ENCODE assay signal across 14 cellular contexts in genomic region chr2:1078326-1078885, GRCh38.
DNase-seq lines count a peak whose midpoint lies in the region; ATAC-seq and TF ChIP-seq lines count a peak whose summit lies in the region.
"Had no signal": no experiment of that assay in that cellular context is flagged by ENCODE, and none has a peak within 500 bp of the region (broad histone marks: within the 10 kb centered on the region; RNA-seq: fewer than 3 reads in every experiment).

No MANE protein-coding gene starts in this region.

- no peak overlapping the region for H3K4me3 Mint-ChIP-seq in H9
- H3K4me3 Mint-ChIP-seq: CD4-positive, alpha-beta memory T cell had no signal

- H2BK5ac ChIP-seq in H9 (ENCODE audit: insufficient read length, low read length): no peak overlapping the region
- H2BK5ac ChIP-seq in IMR-90 (ENCODE audit: low read depth, low read length, poor library complexity, severe bottlenecking): no peak overlapping the region
- H2BK5ac ChIP-seq in neuronal stem cell (ENCODE audit: low read length): no peak overlapping the region

- dilution Hi-C loops in IMR-90 (cut with HindIII; ENCODE audit: low sequenced_read_pairs, unreplicated experiment): no loop called here

- H3K9me1 ChIP-seq in IMR-90 (ENCODE audit: insufficient read depth, low read length): no peaks in the 10 kb centered on the region

- H2BK120ac ChIP-seq in H9 (ENCODE audit: low read depth, low read length, poor library complexity, severe bottlenecking) (no peak overlapping the region), IMR-90 (ENCODE audit: low read depth, low read length) (no peak overlapping the region), neuronal stem cell (ENCODE audit: low read depth, low read length) (no peak overlapping the region)

- H4K91ac ChIP-seq in H9 (ENCODE audit: insufficient read length, low read depth, low read length) (no peak overlapping the region), IMR-90 (ENCODE audit: insufficient read depth, low read depth, low read length) (no peak overlapping the region), neuronal stem cell (ENCODE audit: low read depth, low read length, poor library complexity) (no peak overlapping the region)

- H4K5ac ChIP-seq in H9 (ENCODE audit: insufficient read length, low read depth, low read length) (no peak overlapping the region), IMR-90 (ENCODE audit: low read depth, low read length) (no peak overlapping the region)

- peaks cover 14 to 19% of the 10 kb centered on the region in 2 experiments for H3K4me1 Mint-ChIP-seq in H9
- H3K4me1 Mint-ChIP-seq: CD4-positive, alpha-beta memory T cell had no signal

- peaks cover 1% of the 10 kb centered on the region; the same call in 1 of the 2 replicates for H3K27me3 Mint-ChIP-seq in H9 (ENCODE audit: low read depth)

- peak overlapping the region in 2 of 3 experiments; percentile 19 to 36; a peak in 4 of 7 replicates for H3K27ac Mint-ChIP-seq in H9
- H3K27ac Mint-ChIP-seq: CD4-positive, alpha-beta memory T cell had no signal

- no peak for TF ChIP-seq RAD21 in IMR-90 (IDR thresholded peaks at IDR 0.05; ENCODE audit: low read length)

- H3K4me1 ChIP-seq in H9 (ENCODE audit: insufficient read depth, low read length): no peaks in the 10 kb centered on the region
- H3K4me1 ChIP-seq in IMR-90 (ENCODE audit: control insufficient read depth, insufficient read depth, low read length): no peaks in the 10 kb centered on the region
- peaks cover 0 to 16% of the 10 kb centered on the region in 2 donors for H3K4me1 ChIP-seq in neuronal stem cell (ENCODE audit: control insufficient read depth in 2 of 2, insufficient read depth in 1 of 2, low read depth in 1 of 2, low read length in 2 of 2)
- no peaks in the 10 kb centered on the region for H3K4me1 ChIP-seq in upper lobe of right lung

- no peak overlapping the region for H4K8ac ChIP-seq in H9 (replicated peaks; ENCODE audit: insufficient read length, low read depth, low read length)
- no peak overlapping the region for H4K8ac ChIP-seq in IMR-90 (ENCODE audit: low read depth in 2 of 2, low read length in 2 of 2)
- no peak overlapping the region for H4K8ac ChIP-seq in neuronal stem cell (ENCODE audit: low read depth, low read length)

- H3K4me2 ChIP-seq in H9 (ENCODE audit: insufficient read depth, insufficient read length, low read length): no peak overlapping the region
- H3K4me2 ChIP-seq in IMR-90 (ENCODE audit: low read depth, low read length): no peak overlapping the region
- no peak overlapping the region for H3K4me2 ChIP-seq in neuronal stem cell (ENCODE audit: insufficient read depth, low read length, poor library complexity, severe bottlenecking)

- peak overlapping the region; percentile 5 for H2AK9ac ChIP-seq in IMR-90 (replicated peaks; ENCODE audit: low read depth, low read length, poor library complexity)

- no peaks in the 10 kb centered on the region; the same call in 1 of the 2 replicates for H3K79me2 ChIP-seq in H9 (ENCODE audit: insufficient read depth, low read length)

- POLR2A ChIA-PET in IMR-90 (lab: Charles Lee; ENCODE audit: unreplicated experiment): no interaction called here

- no CpG with 5 or more reads among the region's 11 CpGs for WGBS in H9 (ENCODE audit: extremely low coverage, insufficient read length, low lambda C conversion rate)
- WGBS in IMR-90 (ENCODE audit: extremely low coverage in 2 of 2, insufficient read length in 1 of 2), 2 experiments: 64% methylated on average over 6 of the region's 11 CpGs; no CpG with 5 or more reads in 1 of the 2 experiments
- WGBS in neuronal stem cell (ENCODE audit: extremely low coverage in 2 of 2, insufficient read length in 2 of 2, insufficient replicate concordance in 1 of 2), 2 donors: no CpG with 5 or more reads among the region's 11 CpGs

- H2AFZ ChIP-seq in H9 (ENCODE audit: low read length) (no peak overlapping the region), IMR-90 (replicated peaks; ENCODE audit: low read length, poor library complexity) (no peak overlapping the region), neuronal stem cell (ENCODE audit: low read length) (no peak overlapping the region)

- in situ Hi-C loops in IMR-90 (cut with MboI; ENCODE audit: low sequenced_read_pairs): no loop called here

- no peak overlapping the region for H3T11ph ChIP-seq in H9 (ENCODE audit: low read length)

- no peak overlapping the region for H3K4ac ChIP-seq in H9 (ENCODE audit: low read depth, low read length)
- no peak overlapping the region for H3K4ac ChIP-seq in IMR-90 (ENCODE audit: low read depth, low read length)
- no peak overlapping the region for H3K4ac ChIP-seq in neuronal stem cell (ENCODE audit: low read length)

- intact Hi-C loops in IMR-90 (cut with micrococcal nuclease) (no loop called here), upper lobe of right lung (cut with DNase I) (no loop called here)

- BruUV-seq in IMR-90 (replicated peaks; lab: Mats Ljungman, UMichigan): no TSS peak

- CTCF ChIA-PET in IMR-90 (lab: Yijun Ruan, JAX): no interaction called here

- H3K56ac ChIP-seq in H9 (ENCODE audit: insufficient read length, low read depth, low read length): no peak overlapping the region
- no peak overlapping the region for H3K56ac ChIP-seq in IMR-90 (ENCODE audit: extremely low read depth, insufficient read depth, low read length)

- ATAC-seq in IMR-90 (ENCODE audit: low read depth) (no peak), upper lobe of right lung (no peak)

- H4K20me1 ChIP-seq in H9 (ENCODE audit: control insufficient read depth, insufficient read depth, insufficient read length) (peaks cover 2% of the 10 kb centered on the region), IMR-90 (ENCODE audit: insufficient read depth, low read length) (no peaks in the 10 kb centered on the region)

- no peak overlapping the region for H3K14ac ChIP-seq in H9 (ENCODE audit: insufficient read depth, low read length)
- no peak overlapping the region for H3K14ac ChIP-seq in IMR-90 (replicated peaks; ENCODE audit: low read depth, low read length)
- no peak overlapping the region for H3K14ac ChIP-seq in neuronal stem cell (ENCODE audit: low read length)

- no peaks in the 10 kb centered on the region for H3K27me3 ChIP-seq in H9 (ENCODE audit: insufficient read depth, low read length)
- peaks cover 4% of the 10 kb centered on the region for H3K27me3 ChIP-seq in IMR-90 (ENCODE audit: control insufficient read depth, insufficient read depth, low read length)
- H3K27me3 ChIP-seq in neuronal stem cell (ENCODE audit: control insufficient read depth in 3 of 3, insufficient read depth in 3 of 3, low read depth in 1 of 3, low read length in 3 of 3): no peaks in the 10 kb centered on the region
- no peaks in the 10 kb centered on the region for H3K27me3 ChIP-seq in upper lobe of right lung

- no peaks in the 10 kb centered on the region for H3K36me3 ChIP-seq in IMR-90 (ENCODE audit: control insufficient read depth, insufficient read depth, low read length)
- H3K36me3 ChIP-seq in neuronal stem cell (replicated peaks in 1 of 2; ENCODE audit: control insufficient read depth in 2 of 2, insufficient read depth in 2 of 2, low read length in 2 of 2): no peaks in the 10 kb centered on the region
- H3K36me3 ChIP-seq in upper lobe of right lung: no peaks in the 10 kb centered on the region

- H2BK12ac ChIP-seq in H9 (ENCODE audit: insufficient read length, low read depth, low read length) (no peak overlapping the region), neuronal stem cell (ENCODE audit: low read length) (no peak overlapping the region)

- H3K23ac ChIP-seq in H9 (ENCODE audit: insufficient read length, low read depth, low read length) (no peak overlapping the region), IMR-90 (ENCODE audit: low read depth, low read length) (no peak overlapping the region), neuronal stem cell (ENCODE audit: low read depth, low read length, poor library complexity) (no peak overlapping the region)

- peaks cover 0 to 2% (median 2%) of the 10 kb centered on the region in 3 experiments; a peak in 5 of 7 replicates for H3K36me3 Mint-ChIP-seq in H9 (ENCODE audit: insufficient read depth in 1 of 3, low read depth in 3 of 3)
- H3K36me3 Mint-ChIP-seq: CD4-positive, alpha-beta memory T cell had no signal

- no peak overlapping the region for H2BK15ac ChIP-seq in H9 (ENCODE audit: low read depth, low read length)
- no peak overlapping the region for H2BK15ac ChIP-seq in IMR-90 (ENCODE audit: low read depth, low read length)
- H2BK15ac ChIP-seq in neuronal stem cell (ENCODE audit: low read length): no peak overlapping the region

- H2BK20ac ChIP-seq in H9 (ENCODE audit: low read depth, low read length, poor library complexity, severe bottlenecking) (no peak overlapping the region), IMR-90 (ENCODE audit: low read depth, low read length) (no peak overlapping the region)

- no peak for DNase-seq in H9
- DNase-seq in IMR-90: no peak
- DNase-seq in left kidney (ENCODE audit: low read depth, low spot score): peak; percentile 58
- DNase-seq in neuronal stem cell (ENCODE audit: low spot score): peak; percentile 29
- no peak for DNase-seq in HUDEP-2 (lab: John Stamatoyannopoulos, UW; ENCODE audit: unreplicated experiment in 76 of 76)
- no peak for DNase-seq in upper lobe of right lung
- DNase-seq: C1 segment of cervical spinal cord; Calu3; CD4-positive, alpha-beta memory T cell; COR-L47; DMS53; DMS79 treated with DMSO at 0.1 percent for 48 hours; GOT3; HCEC 1CT had no signal

- H3K9me3 Mint-ChIP-seq in H9: no peaks in the 10 kb centered on the region
- H3K9me3 Mint-ChIP-seq: CD4-positive, alpha-beta memory T cell had no signal

- no peaks in the 10 kb centered on the region for H3K23me2 ChIP-seq in H9 (ENCODE audit: insufficient read length, low read depth, low read length, poor library complexity, severe bottlenecking)

- peaks cover 2% of the 10 kb centered on the region for H3K79me1 ChIP-seq in H9 (ENCODE audit: insufficient read depth, low read depth, low read length, poor library complexity, severe bottlenecking)
- H3K79me1 ChIP-seq in IMR-90 (ENCODE audit: low read depth in 1 of 2, low read length in 2 of 2): no peaks in the 10 kb centered on the region
- no peaks in the 10 kb centered on the region for H3K79me1 ChIP-seq in neuronal stem cell (ENCODE audit: low read depth, low read length)

- TF ChIP-seq POLR2A in IMR-90 (IDR thresholded peaks at IDR 0.05; ENCODE audit: low read depth, low read length): no peak

- H3K9me3 ChIP-seq in H9 (ENCODE audit: control insufficient read depth, low read depth, low read length): no peaks in the 10 kb centered on the region
- H3K9me3 ChIP-seq in IMR-90 (ENCODE audit: control insufficient read depth, insufficient read depth, low read length): no peaks in the 10 kb centered on the region
- no peaks in the 10 kb centered on the region for H3K9me3 ChIP-seq in neuronal stem cell (replicated peaks in 1 of 2; ENCODE audit: control insufficient read depth in 2 of 2, insufficient read depth in 1 of 2, low read depth in 1 of 2, low read length in 2 of 2)
- no peaks in the 10 kb centered on the region for H3K9me3 ChIP-seq in upper lobe of right lung

- H3K18ac ChIP-seq in H9 (ENCODE audit: insufficient read length, low read depth, low read length): no peak overlapping the region
- H3K18ac ChIP-seq in IMR-90 (ENCODE audit: low read depth, low read length): no peak overlapping the region
- peak overlapping the region; percentile 25 for H3K18ac ChIP-seq in neuronal stem cell (ENCODE audit: low read length)

- H3K27ac ChIP-seq in H9 (ENCODE audit: insufficient read length, low read depth, low read length) (no peak overlapping the region), IMR-90 (ENCODE audit: insufficient read depth, low read length) (no peak overlapping the region), neuronal stem cell (replicated peaks; ENCODE audit: low read length) (no peak overlapping the region), upper lobe of right lung (no peak overlapping the region)

- TF ChIP-seq CTCF in H9 (conservative IDR thresholded peaks at IDR 0.05) (no peak), IMR-90 (conservative IDR thresholded peaks at IDR 0.05; ENCODE audit: low read depth, low read length) (no peak), upper lobe of right lung (IDR thresholded peaks at IDR 0.05) (no peak)

- H3K4me3 ChIP-seq in IMR-90 (ENCODE audit: insufficient read depth, low read depth, low read length) (no peak overlapping the region), neuronal stem cell (ENCODE audit: low read length in 2 of 2) (no peak overlapping the region), upper lobe of right lung (no peak overlapping the region)

- H3K9ac ChIP-seq in H9 (ENCODE audit: extremely low read depth, insufficient read length, low read length) (no peak overlapping the region), IMR-90 (ENCODE audit: low read depth, low read length) (no peak overlapping the region), neuronal stem cell (ENCODE audit: low read depth, low read length, poor library complexity) (no peak overlapping the region)

- H2AK5ac ChIP-seq in H9 (ENCODE audit: insufficient read length, low read length) (no peak overlapping the region), IMR-90 (ENCODE audit: low read depth, low read length) (no peak overlapping the region), neuronal stem cell (ENCODE audit: low read depth, low read length) (no peak overlapping the region)

Comparison
In these comparisons a context has a peak if more than half of its experiments do, and no peak if none do; other contexts are left out.
1. DNase-seq: peak in left kidney (single experiment) and neuronal stem cell (single experiment); none in H9 (single experiment), IMR-90 (single experiment), HUDEP-2 (0 of 76) and upper lobe of right lung (single experiment).